Comparison of ENCODE assay signal across 8 cellular contexts in the genomic region with DNA sequence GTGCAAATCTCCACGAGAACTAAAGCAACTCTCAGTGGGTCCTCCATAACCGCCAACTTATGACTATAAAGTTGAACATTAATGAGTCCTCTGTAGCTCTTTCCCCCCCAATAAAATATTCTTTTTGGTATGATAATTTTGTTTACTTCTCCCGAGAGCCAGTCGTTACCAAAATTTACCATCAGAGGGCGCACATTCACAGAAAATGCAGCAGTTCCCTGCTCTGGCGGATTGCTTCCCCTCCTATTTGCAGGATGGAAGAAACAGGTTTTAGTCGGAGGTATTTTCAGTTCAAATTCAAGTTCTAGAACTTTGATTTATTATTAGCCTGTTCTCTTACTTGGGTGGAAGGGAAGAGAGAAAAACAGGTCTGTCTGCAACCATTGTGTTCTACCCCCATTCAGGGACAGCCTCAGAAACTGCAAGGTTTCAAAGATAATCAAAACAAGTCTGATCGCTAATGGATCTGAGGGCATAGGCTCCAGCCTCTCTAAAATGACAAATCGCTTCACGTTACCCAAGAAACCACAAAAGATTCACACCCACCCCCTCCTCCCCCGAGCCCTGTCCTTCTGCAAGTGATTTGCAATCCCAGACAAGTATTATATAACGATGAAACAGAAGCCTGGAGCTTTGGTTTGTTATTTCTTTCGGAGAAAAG.
DNase-seq lines count a peak whose midpoint lies in the region; ATAC-seq, FAIRE-seq and TF ChIP-seq lines count a peak whose summit lies in the region.

No MANE protein-coding gene starts in this region.

- POLR2A ChIA-PET in PC-9 (lab: Charles Lee; ENCODE audit: unreplicated experiment), result no interaction called here

- H3K36me3 ChIP-seq in GM06990 (ENCODE audit: control insufficient read depth, insufficient read depth, low read length), result no peaks in the 10 kb centered on the region
- no peaks in the 10 kb centered on the region for H3K36me3 ChIP-seq in PC-9 (ENCODE audit: low read depth)

- no peak for DNase-seq in GM06990 (ENCODE audit: extremely low read depth, insufficient read length)
- peak; percentile 16 for DNase-seq in HuH-7.5 (ENCODE audit: low spot score)
- peak; percentile 47 to 52 for DNase-seq in PC-9
- DNase-seq in activated T-helper 1 cell treated with anti-CD3 and anti-CD28 coated beads, Interleukin-12 subunit alpha, Interleukin-12 subunit beta, Interleukin-2, Interleukin-4 antibody, amounts not matched to agents 30 ng/mL and 10 ng/mL and 1 ng/mL, durations not matched to agents 14 hours and 24 hours and 36 hours (ENCODE audit: low spot score), result peak; percentile 19
- DNase-seq in fibroblast of the conjunctiva (ENCODE audit: low read depth), result peak; percentile 42
- peak; percentile 14 for DNase-seq in occipital lobe (lab: John Stamatoyannopoulos, UW)
- DNase-seq in urothelium cell line (ENCODE audit: low spot score), result peak; percentile 20

- H2AFZ ChIP-seq in PC-9, result peak overlapping the region; percentile 75

- no peaks in the 10 kb centered on the region for H3F3A ChIP-seq in PC-9 (ENCODE audit: insufficient read depth, low read depth)

- peaks cover 15% of the 10 kb centered on the region for H3K4me1 ChIP-seq in PC-9 (replicated peaks; ENCODE audit: insufficient read depth)

- H3K9me3 Mint-ChIP-seq in activated T-helper 1 cell treated with anti-CD3 and anti-CD28 coated beads, Interleukin-12 subunit alpha, Interleukin-12 subunit beta, Interleukin-2, Interleukin-4 antibody, amounts not matched to agents 30 ng/mL and 10 ng/mL and 1 ng/mL, durations not matched to agents 14 hours and 24 hours and 36 hours, result no peaks in the 10 kb centered on the region

- no peak overlapping the region for H3K27ac Mint-ChIP-seq in activated T-helper 1 cell treated with anti-CD3 and anti-CD28 coated beads, Interleukin-12 subunit alpha, Interleukin-12 subunit beta, Interleukin-2, Interleukin-4 antibody, amounts not matched to agents 30 ng/mL and 10 ng/mL and 1 ng/mL, durations not matched to agents 14 hours and 24 hours and 36 hours

- no peaks in the 10 kb centered on the region for H3K9me2 ChIP-seq in PC-9 (ENCODE audit: insufficient read depth)

- H3K9me3 ChIP-seq in PC-9 (ENCODE audit: insufficient read depth, low read depth), result no peaks in the 10 kb centered on the region

- H3K27ac ChIP-seq in PC-9, result no peak overlapping the region

- intact Hi-C loops in PC-9 (cut with micrococcal nuclease; ENCODE audit: unreplicated experiment), result loop anchor here (1.0 to 5.0 kb wide), 3 partner anchors 950 to 1215 kb away; no protein-coding TSS in a partner anchor
- intact Hi-C loops in activated T-helper 1 cell treated with anti-CD3 and anti-CD28 coated beads, Interleukin-12 subunit alpha, Interleukin-12 subunit beta, Interleukin-2, Interleukin-4 antibody, amounts not matched to agents 30 ng/mL and 10 ng/mL and 1 ng/mL, durations not matched to agents 14 hours and 24 hours and 36 hours (cut with micrococcal nuclease), result loop anchor here (2.0 to 5.0 kb wide), 3 partner anchors 207 to 950 kb away; no protein-coding TSS in a partner anchor

- CTCF ChIA-PET in PC-9 (lab: Charles Lee), result interaction anchor here (0.6 to 0.8 kb wide), 5 partner anchors 624 to 1487 kb away, joined by 3 to 7 read pairs (median 3); no protein-coding TSS in a partner anchor

- peaks cover 41% of the 10 kb centered on the region for H3K27me3 Mint-ChIP-seq in activated T-helper 1 cell treated with anti-CD3 and anti-CD28 coated beads, Interleukin-12 subunit alpha, Interleukin-12 subunit beta, Interleukin-2, Interleukin-4 antibody, amounts not matched to agents 30 ng/mL and 10 ng/mL and 1 ng/mL, durations not matched to agents 14 hours and 24 hours and 36 hours (ENCODE audit: insufficient read depth)

- H3K4me3 Mint-ChIP-seq in activated T-helper 1 cell treated with anti-CD3 and anti-CD28 coated beads, Interleukin-12 subunit alpha, Interleukin-12 subunit beta, Interleukin-2, Interleukin-4 antibody, amounts not matched to agents 30 ng/mL and 10 ng/mL and 1 ng/mL, durations not matched to agents 14 hours and 24 hours and 36 hours, result no peak overlapping the region

- no peaks in the 10 kb centered on the region for H3K36me3 Mint-ChIP-seq in activated T-helper 1 cell treated with anti-CD3 and anti-CD28 coated beads, Interleukin-12 subunit alpha, Interleukin-12 subunit beta, Interleukin-2, Interleukin-4 antibody, amounts not matched to agents 30 ng/mL and 10 ng/mL and 1 ng/mL, durations not matched to agents 14 hours and 24 hours and 36 hours (ENCODE audit: low read depth)

- H3K4me3 ChIP-seq in GM06990 (replicated peaks; ENCODE audit: low read depth, low read length) (no peak overlapping the region), PC-9 (peak overlapping the region; percentile 46; the same call in 1 of the 2 replicates)

- H3K4me2 ChIP-seq in PC-9, result peak overlapping the region; percentile 82

- peaks cover 11% of the 10 kb centered on the region for H3K4me1 Mint-ChIP-seq in activated T-helper 1 cell treated with anti-CD3 and anti-CD28 coated beads, Interleukin-12 subunit alpha, Interleukin-12 subunit beta, Interleukin-2, Interleukin-4 antibody, amounts not matched to agents 30 ng/mL and 10 ng/mL and 1 ng/mL, durations not matched to agents 14 hours and 24 hours and 36 hours (ENCODE audit: low read depth)

- BruUV-seq in PC-9 (replicated peaks; lab: Mats Ljungman, UMichigan), result no TSS peak

- TF ChIP-seq CTCF in GM06990 (IDR thresholded peaks at IDR 0.05; ENCODE audit: insufficient read depth, low read length, poor library complexity, severe bottlenecking) (peak; percentile 78), PC-9 (conservative IDR thresholded peaks at IDR 0.05) (peak; percentile 85)

- no peaks in the 10 kb centered on the region for H3K79me2 ChIP-seq in PC-9 (ENCODE audit: low read depth)

- no peak for FAIRE-seq in urothelium cell line (lab: Jason Lieb, UNC)

- no peaks in the 10 kb centered on the region; the same call in 1 of the 2 replicates for H3K27me3 ChIP-seq in GM06990 (replicated peaks; ENCODE audit: control insufficient read depth, insufficient read depth, low read length)
- no peaks in the 10 kb centered on the region for H3K27me3 ChIP-seq in PC-9 (ENCODE audit: insufficient read depth, low read depth)

- H4K20me1 ChIP-seq in PC-9 (ENCODE audit: insufficient read depth), result no peaks in the 10 kb centered on the region

- no peak for ATAC-seq in HG02938 (IDR thresholded peaks at IDR 0.05; ENCODE audit: unreplicated experiment)
